Comparison of ENCODE assay signal across 8 cellular contexts in the genomic region with DNA sequence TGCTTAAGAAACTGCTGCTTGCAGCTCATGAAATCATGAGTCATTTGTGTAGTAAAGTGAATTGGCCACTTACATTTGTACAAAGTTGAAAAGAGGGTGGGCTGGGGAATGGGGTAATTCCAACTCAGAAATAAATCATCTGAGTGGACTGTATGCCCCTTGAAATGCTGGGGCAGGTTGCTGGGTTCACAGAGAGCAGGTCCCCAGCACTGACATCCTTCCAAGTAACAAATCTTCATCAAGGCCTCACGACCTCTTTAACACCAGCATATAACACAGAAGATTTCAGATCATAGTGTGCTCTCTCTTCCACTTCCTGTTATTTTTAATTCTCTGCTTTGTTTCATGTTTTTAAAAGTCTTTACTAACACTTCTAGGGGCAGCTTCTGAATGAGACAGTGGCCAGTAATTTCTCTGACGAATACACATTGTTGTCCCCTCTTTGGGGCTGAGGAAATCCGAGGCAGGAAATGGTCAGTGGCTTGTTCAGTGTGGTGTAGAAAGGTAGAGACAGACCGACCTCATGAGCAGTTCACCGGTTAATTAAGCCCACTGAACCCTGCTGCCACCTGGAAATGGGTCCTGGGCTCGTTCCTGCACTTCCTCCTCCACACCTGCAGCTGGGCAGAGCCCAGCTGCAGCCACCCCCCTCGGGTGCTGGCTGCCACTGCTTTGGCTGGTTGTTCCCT.
DNase-seq lines count a peak whose midpoint lies in the region; ATAC-seq, FAIRE-seq and TF ChIP-seq lines count a peak whose summit lies in the region.

No MANE protein-coding gene starts in this region.

- H3K9ac ChIP-seq in K562 (ENCODE audit: insufficient read depth in 1 of 2, low read depth in 2 of 2, low read length in 2 of 2), result peak overlapping the region; percentile 20 to 75; a peak in 2 of 4 replicates

- H3K27me3 ChIP-seq in K562 (ENCODE audit: control insufficient read depth in 2 of 2, insufficient read depth in 2 of 2, low read length in 2 of 2), result no peaks in the 10 kb centered on the region
- H3K27me3 ChIP-seq in Caco-2 (replicated peaks; ENCODE audit: control insufficient read depth, insufficient read depth, low read length), result no peaks in the 10 kb centered on the region

- in situ Hi-C loops in K562 (cut with MboI), result no loop called here

- H3K27me3 Mint-ChIP-seq in memory B cell (no peaks in the 10 kb centered on the region), Caco-2 (ENCODE audit: insufficient read depth, unreplicated experiment) (no peaks in the 10 kb centered on the region)

- TF ChIP-seq EP300 in K562 (IDR thresholded peaks at IDR 0.05; ENCODE audit: low read length), result no peak

- CTCF ChIA-PET in K562 (lab: Yijun Ruan, JAX; ENCODE audit: low intra/inter-chr PET ratio) (no interaction called here), Caco-2 (lab: Charles Lee) (interaction anchor here (2.0 kb wide), 1 partner anchor 128 kb away, joined by 7 read pairs; a partner anchor contains a TSS)

- BruUV-seq in K562 (replicated peaks; lab: Mats Ljungman, UMichigan), result no TSS peak
- BruUV-seq in Caco-2 (replicated peaks; lab: Mats Ljungman, UMichigan), result no TSS peak

- H2AFZ ChIP-seq in K562 (ENCODE audit: low read depth, low read length), result peak overlapping the region; percentile 76

- DNase-seq in K562 (ENCODE audit: extremely low read depth in 1 of 4, low spot score in 3 of 4) (peak in 2 of 4 experiments; percentile 16 to 20), memory B cell (ENCODE audit: low spot score in 2 of 2) (peak; percentile 39 to 42), NCI-H1105 treated with DMSO at 0.1 percent for 48 hours (lab: John Stamatoyannopoulos, UW) (no peak), NCI-H146 (lab: John Stamatoyannopoulos, UW) (no peak), Caco-2 (no peak)

- WGBS in K562 (ENCODE audit: insufficient coverage, low coverage, missing lambda C conversion rate), result 21% methylated on average over 7 of the region's 7 CpGs

- FAIRE-seq in K562 (lab: Jason Lieb, UNC), result no peak

- H3K4me1 Mint-ChIP-seq in memory B cell, result peaks cover 53% of the 10 kb centered on the region
- peaks cover 41% of the 10 kb centered on the region for H3K4me1 Mint-ChIP-seq in Caco-2 (ENCODE audit: low read depth, unreplicated experiment)

- peak; percentile 78 for ATAC-seq in GM18511 (IDR thresholded peaks at IDR 0.05; ENCODE audit: unreplicated experiment)
- ATAC-seq in GM21737 (IDR thresholded peaks at IDR 0.05; ENCODE audit: unreplicated experiment), result peak; percentile 78
- peak; percentile 22 for ATAC-seq in K562
- ATAC-seq in memory B cell (ENCODE audit: low read depth), result peak; percentile 87

- no peaks in the 10 kb centered on the region for H3K36me3 ChIP-seq in KOPT-K1 (ENCODE audit: insufficient read depth, low read length)
- H3K36me3 ChIP-seq in K562 (ENCODE audit: control insufficient read depth, insufficient read depth, low read length), result no peaks in the 10 kb centered on the region
- H3K36me3 ChIP-seq in Caco-2 (ENCODE audit: control insufficient read depth, insufficient read depth, low read length), result no peaks in the 10 kb centered on the region

- no peaks in the 10 kb centered on the region for H3K9me1 ChIP-seq in K562 (ENCODE audit: control insufficient read depth, insufficient read depth, low read length)

- H3K4me3 Mint-ChIP-seq in memory B cell (peak overlapping the region; percentile 45), Caco-2 (ENCODE audit: unreplicated experiment) (no peak overlapping the region)

- H3K9me3 Mint-ChIP-seq in memory B cell (no peaks in the 10 kb centered on the region), Caco-2 (ENCODE audit: unreplicated experiment) (no peaks in the 10 kb centered on the region)

- H3K4me3 ChIP-seq in K562, result no peak overlapping the region
- H3K4me3 ChIP-seq in Caco-2 (ENCODE audit: low read depth, low read length), result no peak overlapping the region

- H3K4me1 ChIP-seq in K562 (replicated peaks in 1 of 2; ENCODE audit: control insufficient read depth in 2 of 2, insufficient read depth in 2 of 2, low read length in 2 of 2) (peaks cover 9 to 62% of the 10 kb centered on the region in 2 experiments), Caco-2 (peaks cover 45% of the 10 kb centered on the region)

- peak overlapping the region; percentile 88 for H3K27ac Mint-ChIP-seq in memory B cell
- H3K27ac Mint-ChIP-seq in Caco-2 (ENCODE audit: unreplicated experiment), result no peak overlapping the region

- TF ChIP-seq RAD21 in K562 (CRISPR knock-in tag; conservative IDR thresholded peaks at IDR 0.05 in 1 of 2, IDR thresholded peaks at IDR 0.05 in 1 of 2), result no peak

- H3K36me3 Mint-ChIP-seq in memory B cell, result no peaks in the 10 kb centered on the region
- H3K36me3 Mint-ChIP-seq in Caco-2 (ENCODE audit: insufficient read depth, unreplicated experiment), result peaks cover 5% of the 10 kb centered on the region

- POLR2A ChIA-PET in K562 (lab: Yijun Ruan, JAX), result interaction anchor here (0.7 kb wide), 2 partner anchors 108 to 132 kb away, joined by 3 to 4 read pairs; no protein-coding TSS in a partner anchor
- POLR2A ChIA-PET in Caco-2 (lab: Charles Lee), result interaction anchor here (0.7 kb wide), 1 partner anchor 174 kb away, joined by 3 read pairs; no protein-coding TSS in a partner anchor

- TF ChIP-seq POLR2A in K562 (conservative IDR thresholded peaks at IDR 0.05), result no peak

- no peaks in the 10 kb centered on the region for H3K79me2 ChIP-seq in K562 (ENCODE audit: control insufficient read depth, insufficient read depth, low read length)

- TF ChIP-seq CTCF in K562 (IDR thresholded peaks at IDR 0.05 in 2 of 3, conservative IDR thresholded peaks at IDR 0.05 in 1 of 3; ENCODE audit: insufficient read depth in 2 of 3, low read depth in 1 of 3, low read length in 3 of 3) (no peak), Caco-2 (IDR thresholded peaks at IDR 0.05; ENCODE audit: insufficient read depth in 1 of 2, low read depth in 1 of 2, low read length in 1 of 2, severe bottlenecking in 1 of 2, unreplicated experiment in 1 of 2) (no peak)

- H3K4me2 ChIP-seq in K562 (ENCODE audit: insufficient read depth, low read length), result no peak overlapping the region

- intact Hi-C loops in K562 (cut with micrococcal nuclease) (no loop called here), Caco-2 (cut with micrococcal nuclease; ENCODE audit: unreplicated experiment) (no loop called here)

- H4K20me1 ChIP-seq in K562 (replicated peaks; ENCODE audit: control insufficient read depth, insufficient read depth, low read length), result no peaks in the 10 kb centered on the region

- H3K9me3 ChIP-seq in KOPT-K1 (ENCODE audit: insufficient read depth, low read length, poor library complexity, severe bottlenecking), result no peaks in the 10 kb centered on the region
- H3K9me3 ChIP-seq in K562 (replicated peaks; ENCODE audit: control insufficient read depth, insufficient read depth, low read depth, low read length), result no peaks in the 10 kb centered on the region
- H3K9me3 ChIP-seq in Caco-2, result no peaks in the 10 kb centered on the region

- H3K27ac ChIP-seq in KOPT-K1 (ENCODE audit: low read depth, low read length, poor library complexity, severe bottlenecking), result peak overlapping the region; percentile 69
- H3K27ac ChIP-seq in K562 (ENCODE audit: extremely low read depth, low read depth, low read length), result peak overlapping the region; percentile 50

TF ChIP-seq in K562, 482 proteins besides CTCF, POLR2A, EP300 and RAD21 (continues in another document):
- TF ChIP-seq, protein P1, sequence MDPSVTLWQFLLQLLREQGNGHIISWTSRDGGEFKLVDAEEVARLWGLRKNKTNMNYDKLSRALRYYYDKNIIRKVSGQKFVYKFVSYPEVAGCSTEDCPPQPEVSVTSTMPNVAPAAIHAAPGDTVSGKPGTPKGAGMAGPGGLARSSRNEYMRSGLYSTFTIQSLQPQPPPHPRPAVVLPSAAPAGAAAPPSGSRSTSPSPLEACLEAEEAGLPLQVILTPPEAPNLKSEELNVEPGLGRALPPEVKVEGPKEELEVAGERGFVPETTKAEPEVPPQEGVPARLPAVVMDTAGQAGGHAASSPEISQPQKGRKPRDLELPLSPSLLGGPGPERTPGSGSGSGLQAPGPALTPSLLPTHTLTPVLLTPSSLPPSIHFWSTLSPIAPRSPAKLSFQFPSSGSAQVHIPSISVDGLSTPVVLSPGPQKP (CRISPR knock-in tag; IDR thresholded peaks at IDR 0.05), result no peak
- TF ChIP-seq JUN (IDR thresholded peaks at IDR 0.05; ENCODE audit: borderline replicate concordance, low read depth, low read length) (no peak), JUN (CRISPR knock-in tag; IDR thresholded peaks at IDR 0.05; ENCODE audit: borderline replicate concordance) (no peak), NFXL1 (CRISPR knock-in tag; IDR thresholded peaks at IDR 0.05) (no peak), ZNF146 (CRISPR knock-in tag; IDR thresholded peaks at IDR 0.05; ENCODE audit: unreplicated experiment) (no peak), MAZ (CRISPR knock-in tag; conservative IDR thresholded peaks at IDR 0.05 in 1 of 2, IDR thresholded peaks at IDR 0.05 in 1 of 2) (no peak), SPI1 (IDR thresholded peaks at IDR 0.05; ENCODE audit: borderline replicate concordance, low read depth, low read length) (peak; percentile 60), ZKSCAN8 (CRISPR knock-in tag; IDR thresholded peaks at IDR 0.05) (0 out of 2 replicates have a peak, but pooled peaks have one; percentile 30), POLR2H (tag; IDR thresholded peaks at IDR 0.05; ENCODE audit: low read depth) (no peak)
- TF ChIP-seq, protein P2, sequence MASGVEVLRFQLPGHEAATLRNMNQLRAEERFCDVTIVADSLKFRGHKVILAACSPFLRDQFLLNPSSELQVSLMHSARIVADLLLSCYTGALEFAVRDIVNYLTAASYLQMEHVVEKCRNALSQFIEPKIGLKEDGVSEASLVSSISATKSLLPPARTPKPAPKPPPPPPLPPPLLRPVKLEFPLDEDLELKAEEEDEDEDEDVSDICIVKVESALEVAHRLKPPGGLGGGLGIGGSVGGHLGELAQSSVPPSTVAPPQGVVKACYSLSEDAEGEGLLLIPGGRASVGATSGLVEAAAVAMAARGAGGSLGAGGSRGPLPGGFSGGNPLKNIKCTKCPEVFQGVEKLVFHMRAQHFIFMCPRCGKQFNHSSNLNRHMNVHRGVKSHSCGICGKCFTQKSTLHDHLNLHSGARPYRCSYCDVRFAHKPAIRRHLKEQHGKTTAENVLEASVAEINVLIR (CRISPR knock-in tag; IDR thresholded peaks at IDR 0.05), result no peak
- TF ChIP-seq, protein P3, sequence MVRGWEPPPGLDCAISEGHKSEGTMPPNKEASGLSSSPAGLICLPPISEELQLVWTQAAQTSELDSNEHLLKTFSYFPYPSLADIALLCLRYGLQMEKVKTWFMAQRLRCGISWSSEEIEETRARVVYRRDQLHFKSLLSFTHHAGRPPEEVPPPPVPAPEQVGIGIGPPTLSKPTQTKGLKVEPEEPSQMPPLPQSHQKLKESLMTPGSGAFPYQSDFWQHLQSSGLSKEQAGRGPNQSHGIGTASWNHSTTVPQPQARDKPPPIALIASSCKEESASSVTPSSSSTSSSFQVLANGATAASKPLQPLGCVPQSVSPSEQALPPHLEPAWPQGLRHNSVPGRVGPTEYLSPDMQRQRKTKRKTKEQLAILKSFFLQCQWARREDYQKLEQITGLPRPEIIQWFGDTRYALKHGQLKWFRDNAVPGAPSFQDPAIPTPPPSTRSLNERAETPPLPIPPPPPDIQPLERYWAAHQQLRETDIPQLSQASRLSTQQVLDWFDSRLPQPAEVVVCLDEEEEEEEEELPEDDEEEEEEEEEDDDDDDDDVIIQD (CRISPR knock-in tag; IDR thresholded peaks at IDR 0.05), result no peak

Comparison
In these comparisons a context has a peak if more than half of its experiments do, and no peak if none do; other contexts are left out.
1. ATAC-seq: peak in every context shown above with its lines; median percentile 87 in memory B cell; 78 in GM18511; 78 in GM21737; 22 in K562.
2. DNase-seq: peak in memory B cell (2 of 2); none in NCI-H1105 treated with DMSO at 0.1 percent for 48 hours (single experiment), NCI-H146 (single experiment) and Caco-2 (0 of 2).